ENCODE assay signal across 8 cellular contexts in genomic region chr15:29090617-29091466, GRCh38.
A peak's percentile ranks its signal among the peaks of the same experiment; 100 is the strongest.
DNase-seq lines count a peak whose midpoint lies in the region; ATAC-seq, FAIRE-seq and TF ChIP-seq lines count a peak whose summit lies in the region.

No MANE protein-coding gene starts in this region.

- peak; percentile 47 for DNase-seq in GM12892 (ENCODE audit: insufficient read length)
- peak in 1 of 3 donors; percentile 39 for DNase-seq in T-helper 17 cell
- DNase-seq in GM12878 (ENCODE audit: low read depth, low spot score) = no peak
- no peak for DNase-seq in mesothelial cell of epicardium (ENCODE audit: low spot score in 2 of 2, unreplicated experiment in 2 of 2)
- no peak for DNase-seq in upper lobe of left lung
- no peak for DNase-seq in AG08395 (ENCODE audit: low spot score)

- POLR2A ChIA-PET in GM12878 (lab: Charles Lee) = no interaction called here

- no peaks in the 10 kb centered on the region for H3K27me3 Mint-ChIP-seq in T-helper 17 cell
- H3K27me3 Mint-ChIP-seq in mesothelial cell of epicardium (ENCODE audit: low read depth) = no peaks in the 10 kb centered on the region

- H3K79me2 ChIP-seq in GM12878 (ENCODE audit: control insufficient read depth, insufficient read depth, low read length) = no peaks in the 10 kb centered on the region

- no peak overlapping the region for H3K9ac ChIP-seq in GM12878 (ENCODE audit: control insufficient read depth, insufficient read depth, low read length)

- no peak overlapping the region for H3K4me3 ChIP-seq in GM12878
- H3K4me3 ChIP-seq in upper lobe of left lung = no peak overlapping the region

- no TSS peak for BruUV-seq in GM12878 (replicated peaks; lab: Mats Ljungman, UMichigan)

- H3K36me3 Mint-ChIP-seq in T-helper 17 cell (ENCODE audit: low read depth) (peaks cover 2% of the 10 kb centered on the region), mesothelial cell of epicardium (peaks cover 2% of the 10 kb centered on the region)

- H3K4me3 Mint-ChIP-seq in T-helper 17 cell (peak overlapping the region; percentile 75), mesothelial cell of epicardium (no peak overlapping the region)

- H3K4me1 Mint-ChIP-seq in T-helper 17 cell (peaks cover 36% of the 10 kb centered on the region), mesothelial cell of epicardium (no peaks in the 10 kb centered on the region)

- FAIRE-seq in GM12892 (lab: Jason Lieb, UNC) (no peak), GM12878 (lab: Jason Lieb, UNC) (no peak)

- H3K9me3 ChIP-seq in T-helper 17 cell (ENCODE audit: control insufficient read depth, low read length, poor library complexity, severe bottlenecking) (no peaks in the 10 kb centered on the region), GM12878 (replicated peaks; ENCODE audit: control insufficient read depth, insufficient read depth, low read length) (no peaks in the 10 kb centered on the region), upper lobe of left lung (no peaks in the 10 kb centered on the region)

- ATAC-seq in T-helper 17 cell (peak; percentile 71), GM12878 (peak; percentile 78), upper lobe of left lung (ENCODE audit: low FRiP score in 2 of 2) (no peak), GM18867 (IDR thresholded peaks at IDR 0.05; ENCODE audit: unreplicated experiment) (no peak)

- no peaks in the 10 kb centered on the region for H4K20me1 ChIP-seq in GM12878 (ENCODE audit: control insufficient read depth, insufficient read depth)

- H3K27ac Mint-ChIP-seq in T-helper 17 cell = peak overlapping the region; percentile 77
- no peak overlapping the region for H3K27ac Mint-ChIP-seq in mesothelial cell of epicardium

- no peaks in the 10 kb centered on the region for H3K9me3 Mint-ChIP-seq in mesothelial cell of epicardium

- SMC1A ChIA-PET in GM12878 (lab: Charles Lee; ENCODE audit: uncharacterized antibody, unreplicated experiment) = interaction anchor here (0.7 kb wide), 1 partner anchor 54 kb away, joined by 3 read pairs; no protein-coding TSS in a partner anchor

- TF ChIP-seq EP300 in GM12878 (IDR thresholded peaks at IDR 0.05; ENCODE audit: borderline replicate concordance in 1 of 2, control insufficient read depth in 1 of 2, low read depth in 2 of 2, low read length in 2 of 2) = no peak
- no peak for TF ChIP-seq EP300 in upper lobe of left lung (IDR thresholded peaks at IDR 0.05)

- TF ChIP-seq CTCF in 22Rv1 (IDR thresholded peaks at IDR 0.05) = peak; percentile 81
- TF ChIP-seq CTCF in GM12878 (IDR thresholded peaks at IDR 0.05 in 2 of 3, conservative IDR thresholded peaks at IDR 0.05 in 1 of 3; ENCODE audit: control insufficient read depth in 2 of 3, extremely low read depth in 1 of 3, insufficient read depth in 1 of 3, low read depth in 3 of 3, low read length in 3 of 3) = peak; percentile 46 to 78 (median 74)
- peak; percentile 76 for TF ChIP-seq CTCF in mesothelial cell of epicardium (IDR thresholded peaks at IDR 0.05; ENCODE audit: unreplicated experiment)
- peak; percentile 24 to 54 (median 50) for TF ChIP-seq CTCF in upper lobe of left lung (IDR thresholded peaks at IDR 0.05)

- CTCF ChIA-PET in GM12878 (lab: Yijun Ruan, JAX) = interaction anchor here (0.6 to 1.6 kb wide), 10 partner anchors 9 to 650 kb away, joined by 3 to 6 read pairs (median 4); no protein-coding TSS in a partner anchor

- no peak overlapping the region for H2AFZ ChIP-seq in GM12878 (ENCODE audit: control insufficient read depth, low read depth, low read length)

- H3K27me3 ChIP-seq in GM12878 (replicated peaks in 1 of 2; ENCODE audit: control insufficient read depth in 2 of 2, insufficient read depth in 2 of 2, low read length in 1 of 2) (no peaks in the 10 kb centered on the region), upper lobe of left lung (no peaks in the 10 kb centered on the region)

- no peak overlapping the region for H3K4me2 ChIP-seq in GM12878 (ENCODE audit: control insufficient read depth, insufficient read depth)

- peak; percentile 38 for TF ChIP-seq RAD21 in GM12878 (IDR thresholded peaks at IDR 0.05; ENCODE audit: insufficient read depth, low read depth, low read length)

- in situ Hi-C loops in GM12878 (cut with MboI) = no loop called here

- intact Hi-C loops in GM12878 (cut with micrococcal nuclease; ENCODE audit: unreplicated experiment) = no loop called here

- WGBS in GM12878 (ENCODE audit: insufficient coverage, insufficient replicate concordance, low lambda C conversion rate, missing lambda C conversion rate) = 23% methylated on average over 14 of the region's 15 CpGs
- WGBS in upper lobe of left lung, 2 donors = 84 to 87% methylated on average over 10 to 15 of the region's 15 CpGs

- TF ChIP-seq POLR2A in GM12892 (IDR thresholded peaks at IDR 0.05; ENCODE audit: low read depth, low read length) (no peak), GM12878 (IDR thresholded peaks at IDR 0.05; ENCODE audit: low read depth, low read length) (no peak), upper lobe of left lung (IDR thresholded peaks at IDR 0.05) (no peak)

- RAD21 ChIA-PET in GM12878 (lab: Charles Lee; ENCODE audit: unreplicated experiment) = no interaction called here

- H3K4me1 ChIP-seq in GM12878 (ENCODE audit: control insufficient read depth, insufficient read depth, low read length) (no peaks in the 10 kb centered on the region), upper lobe of left lung (no peaks in the 10 kb centered on the region)

- H3K36me3 ChIP-seq in GM12878 (ENCODE audit: control insufficient read depth in 2 of 2, insufficient read depth in 2 of 2, low read length in 1 of 2) (no peaks in the 10 kb centered on the region), upper lobe of left lung (no peaks in the 10 kb centered on the region)

- no peak overlapping the region for H3K27ac ChIP-seq in 22Rv1
- H3K27ac ChIP-seq in GM12878 (ENCODE audit: control insufficient read depth, insufficient read depth) = no peak overlapping the region
- H3K27ac ChIP-seq in upper lobe of left lung = no peak overlapping the region

TF ChIP-seq in GM12878, 131 proteins besides CTCF, POLR2A, EP300 and RAD21:
- TF ChIP-seq GATAD2B (conservative IDR thresholded peaks at IDR 0.05; ENCODE audit: low read depth) (no peak), IRF3 (IDR thresholded peaks at IDR 0.05) (no peak)
TF ChIP-seq in GM12878: peak in this region for 0.

Comparison
In these comparisons a context has a peak if more than half of its experiments do, and no peak if none do; other contexts are left out.
1. ATAC-seq: peak in T-helper 17 cell (single experiment) and GM12878 (single experiment); none in upper lobe of left lung (0 of 2) and GM18867 (single experiment).
2. Peak in every context shown above with its lines, with median percentiles within 50 percentile points of each other: CTCF ChIP-seq.